8 cellular contexts compared by ENCODE assay signal in the genomic region with DNA sequence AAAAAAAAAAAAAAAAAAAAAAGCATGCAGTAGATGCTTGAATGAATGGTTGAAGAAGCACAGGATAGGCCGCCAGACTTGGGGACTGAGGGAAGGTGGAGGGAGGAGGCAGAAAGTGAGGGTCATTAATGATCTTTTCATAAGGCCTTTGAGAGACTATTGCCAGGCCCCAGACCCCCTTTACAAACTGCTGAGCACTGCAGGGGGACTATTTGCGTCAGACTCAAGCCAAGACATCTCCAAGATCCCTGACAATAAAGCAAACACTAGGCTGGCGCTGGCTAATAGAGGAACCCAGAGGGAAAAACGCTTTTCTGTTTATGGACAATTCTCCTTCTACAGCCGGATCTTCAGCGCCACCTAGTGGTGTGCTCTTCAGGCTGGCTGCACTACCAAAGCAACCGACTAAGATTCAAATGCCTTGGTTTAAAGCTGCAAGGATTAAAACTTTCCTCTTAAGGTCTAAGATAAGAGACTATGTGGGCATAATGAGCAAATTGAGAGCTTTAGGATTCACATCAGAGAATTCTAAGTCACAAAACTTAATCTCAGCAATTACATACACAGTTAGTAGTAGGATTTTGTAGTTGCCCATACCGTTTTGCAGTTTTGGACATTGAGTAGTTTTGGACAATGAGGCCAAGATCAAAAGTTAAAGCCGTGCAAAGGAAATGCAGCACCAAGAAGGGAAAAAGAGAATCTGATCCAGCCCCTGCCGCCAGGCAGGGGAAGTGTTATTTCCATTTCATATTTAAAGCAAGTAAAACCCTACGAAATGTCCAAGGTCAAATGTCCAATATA. TPM values are rescaled to one million over a fixed set of nuclear protein-coding genes. Genes with fewer than 3 reads are reported as not detected.
DNase-seq lines count a peak whose midpoint lies in the region; ATAC-seq and TF ChIP-seq lines count a peak whose summit lies in the region.

No MANE protein-coding gene starts in this region.

- no peaks in the 10 kb centered on the region for H3K36me3 Mint-ChIP-seq in activated CD4-positive, alpha-beta T cell treated with anti-CD3 and anti-CD28 coated beads for 36 hours (ENCODE audit: low read depth)

- no peaks in the 10 kb centered on the region for H3K9me3 ChIP-seq in colonic mucosa
- H3K9me3 ChIP-seq in left lung, result no peaks in the 10 kb centered on the region

- H3K36me3 ChIP-seq in colonic mucosa, result no peaks in the 10 kb centered on the region
- no peaks in the 10 kb centered on the region for H3K36me3 ChIP-seq in left lung

- H3K9me3 Mint-ChIP-seq in activated CD4-positive, alpha-beta T cell treated with anti-CD3 and anti-CD28 coated beads for 36 hours (ENCODE audit: low read depth), result no peaks in the 10 kb centered on the region

- H3K4me3 Mint-ChIP-seq in activated CD4-positive, alpha-beta T cell treated with anti-CD3 and anti-CD28 coated beads for 36 hours, result no peak overlapping the region

- H3K4me3 ChIP-seq in colonic mucosa (no peak overlapping the region), left lung (no peak overlapping the region)

- H3K27me3 Mint-ChIP-seq in activated CD4-positive, alpha-beta T cell treated with anti-CD3 and anti-CD28 coated beads for 36 hours, result peaks cover 30% of the 10 kb centered on the region

- H3K9ac ChIP-seq in colonic mucosa (ENCODE audit: low read depth in 2 of 2, low read length in 2 of 2), result no peak overlapping the region

- POLR2A ChIA-PET in activated CD4-positive, alpha-beta T cell treated with anti-CD3 and anti-CD28 coated beads for 36 hours (lab: Charles Lee), result no interaction called here

- H3K4me1 ChIP-seq in colonic mucosa (no peaks in the 10 kb centered on the region), left lung (no peaks in the 10 kb centered on the region)

- no peak overlapping the region for H3K27ac Mint-ChIP-seq in activated CD4-positive, alpha-beta T cell treated with anti-CD3 and anti-CD28 coated beads for 36 hours

- no peaks in the 10 kb centered on the region for H3K4me1 Mint-ChIP-seq in activated CD4-positive, alpha-beta T cell treated with anti-CD3 and anti-CD28 coated beads for 36 hours

- no peaks in the 10 kb centered on the region for H3K27me3 ChIP-seq in colonic mucosa
- H3K27me3 ChIP-seq in left lung, result peaks cover 0 to 23% of the 10 kb centered on the region in 2 donors

- H3K27ac ChIP-seq in colonic mucosa (no peak overlapping the region), left lung (no peak overlapping the region)

- intact Hi-C loops in activated CD4-positive, alpha-beta T cell treated with anti-CD3 and anti-CD28 coated beads for 36 hours (cut with DNase I, micrococcal nuclease), result loop anchor here (1.0 to 5.0 kb wide), 7 partner anchors 462 to 1016 kb away; partner anchors contain the start of gene MRPS33 (in 1 of the 2)
- intact Hi-C loops in colonic mucosa (cut with DNase I) (loop anchor here (10.0 kb wide), 1 partner anchor 729 kb away; no protein-coding TSS in a partner anchor), left lung (cut with DNase I) (no loop called here)

- TF ChIP-seq CTCF in colonic mucosa (IDR thresholded peaks at IDR 0.05) (peak; percentile 92), left lung (IDR thresholded peaks at IDR 0.05) (peak; percentile 87 to 98)

- ATAC-seq in HG03342 (IDR thresholded peaks at IDR 0.05; ENCODE audit: unreplicated experiment) (peak; percentile 59), left lung (peak; percentile 96), HG02571 (IDR thresholded peaks at IDR 0.05; ENCODE audit: unreplicated experiment) (no peak)
- no peak for ATAC-seq in activated CD4-positive, alpha-beta T cell treated with anti-CD3 and anti-CD28 coated beads for 36 hours

- CTCF ChIA-PET in activated CD4-positive, alpha-beta T cell treated with anti-CD3 and anti-CD28 coated beads for 36 hours (lab: Charles Lee), result interaction anchor here (0.5 to 1.8 kb wide), 24 partner anchors 11 to 812 kb away, joined by 3 to 10 read pairs (median 4); no protein-coding TSS in a partner anchor

- DNase-seq in GM03348 (ENCODE audit: low spot score), result peak; percentile 83
- peak; percentile 67 for DNase-seq in NCI-H460 (ENCODE audit: extremely low read depth, low read depth)
- DNase-seq in activated CD4-positive, alpha-beta T cell treated with anti-CD3 and anti-CD28 coated beads for 36 hours, result peak; percentile 79
- peak; percentile 49 for DNase-seq in colonic mucosa
- peak in 1 of 2 donors; percentile 51 for DNase-seq in left lung
- DNase-seq in stimulated activated CD4-positive, alpha-beta T cell treated with anti-CD3 and anti-CD28 coated beads, Interleukin-4, amount 100 ng/mL, for 4 hours, result peak; percentile 39 to 60

RNA-seq across cellular contexts. Expression of gene AGK, which starts 17.9 kb away (rescaled TPM):
- total RNA-seq in NCI-H460 (2014; rRNA removed; shearing (Covaris generic)), result 65.2 and 69.3 TPM in 2 replicates
- 63.5 and 77.7 TPM in 2 replicates for polyA plus RNA-seq in NCI-H460 (2014; cell fraction: nucleus; rRNA removed)
- 10 to 100 TPM; 49.7 to 52.9 TPM for total RNA-seq in activated CD4-positive, alpha-beta T cell treated with anti-CD3 and anti-CD28 coated beads for 36 hours
- total RNA-seq in colonic mucosa (10 to 100 TPM; 19.6 to 21.1 TPM), left lung (10 to 100 TPM; 24.4 to 29.0 TPM)

Comparison
In these comparisons a context has a peak if more than half of its experiments do, and no peak if none do; other contexts are left out.
1. ATAC-seq: peak in HG03342 (single experiment) and left lung (single experiment); none in activated CD4-positive, alpha-beta T cell treated with anti-CD3 and anti-CD28 coated beads for 36 hours (single experiment) and HG02571 (single experiment).
2. intact Hi-C loops: an anchor here in activated CD4-positive, alpha-beta T cell treated with anti-CD3 and anti-CD28 coated beads for 36 hours (1.0 to 5.0 kb wide) and colonic mucosa (10.0 kb wide); none called in left lung.